In genomic region chr19:16604615-16605014, GRCh38 we compare ENCODE assay signal across 15 cellular contexts.
"Had no signal": no experiment of that assay in that cellular context is flagged by ENCODE, and none has a peak within 500 bp of the region (broad histone marks: within the 10 kb centered on the region; RNA-seq: fewer than 3 reads in every experiment).

No MANE protein-coding gene starts in this region.

- H3K4me1 ChIP-seq: neural progenitor cell had no signal

- H2AFZ ChIP-seq: neural progenitor cell had no signal

- H3K27ac Mint-ChIP-seq: activated naive CD4-positive, alpha-beta T cell treated with anti-CD3 and anti-CD28 coated beads for 36 hours had no signal

- H3K9me3 Mint-ChIP-seq: activated CD4-positive, alpha-beta T cell treated with anti-CD3 and anti-CD28 coated beads, Interleukin-2, amount 10 ng/mL, durations not matched to agents 24 days and 14 days; activated naive CD4-positive, alpha-beta T cell treated with anti-CD3 and anti-CD28 coated beads for 36 hours; activated T-helper 17 cell treated with anti-CD3 and anti-CD28 coated beads, Interleukin-2, amount 50 U/mL, for 72 hours; naive B cell; neural progenitor cell; WTC11 had no signal

- DNase-seq: activated CD4-positive, alpha-beta T cell treated with anti-CD3 and anti-CD28 coated beads, Interleukin-2, amount 10 ng/mL, durations not matched to agents 24 days and 14 days; activated CD8-positive, alpha-beta memory T cell treated with anti-CD3 and anti-CD28 coated beads for 24 hours; activated naive CD4-positive, alpha-beta T cell treated with anti-CD3 and anti-CD28 coated beads for 36 hours; left colon; naive B cell; ovary; stimulated activated CD4-positive, alpha-beta T cell treated with anti-CD3 and anti-CD28 coated beads, Interleukin-1b, Interleukin-23, amount 100 ng/mL, for 48 hours; T-helper 1 cell; T1000 had no signal

- ATAC-seq: activated T-helper 17 cell treated with anti-CD3 and anti-CD28 coated beads, Interleukin-2, amount 50 U/mL, for 72 hours; gastroesophageal sphincter; left colon; WTC11 had no signal

- H3K4me2 ChIP-seq: neural progenitor cell had no signal

- H3K27me3 ChIP-seq: gastroesophageal sphincter, neural progenitor cell, ovary had no signal

- H3K9ac ChIP-seq: neural progenitor cell had no signal

- H3K4me1 Mint-ChIP-seq: WTC11 had no signal

- H3K4me3 Mint-ChIP-seq: activated CD4-positive, alpha-beta T cell treated with anti-CD3 and anti-CD28 coated beads, Interleukin-2, amount 10 ng/mL, durations not matched to agents 24 days and 14 days; activated naive CD4-positive, alpha-beta T cell treated with anti-CD3 and anti-CD28 coated beads for 36 hours; activated T-helper 17 cell treated with anti-CD3 and anti-CD28 coated beads, Interleukin-2, amount 50 U/mL, for 72 hours; neural progenitor cell; WTC11 had no signal

- H3K4me3 ChIP-seq: gastroesophageal sphincter, neural progenitor cell, ovary had no signal

- H3K9me3 ChIP-seq: gastroesophageal sphincter, ovary had no signal

- H3K27me3 Mint-ChIP-seq: activated CD4-positive, alpha-beta T cell treated with anti-CD3 and anti-CD28 coated beads, Interleukin-2, amount 10 ng/mL, durations not matched to agents 24 days and 14 days; activated T-helper 17 cell treated with anti-CD3 and anti-CD28 coated beads, Interleukin-2, amount 50 U/mL, for 72 hours; naive B cell had no signal

- FAIRE-seq: islet of Langerhans had no signal

- H3K36me3 ChIP-seq: gastroesophageal sphincter, neural progenitor cell, ovary had no signal

- H3K36me3 Mint-ChIP-seq: naive B cell, neural progenitor cell, WTC11 had no signal

- H3K27ac ChIP-seq: epithelial cell of prostate, neural progenitor cell, ovary had no signal
